In the genomic region with DNA sequence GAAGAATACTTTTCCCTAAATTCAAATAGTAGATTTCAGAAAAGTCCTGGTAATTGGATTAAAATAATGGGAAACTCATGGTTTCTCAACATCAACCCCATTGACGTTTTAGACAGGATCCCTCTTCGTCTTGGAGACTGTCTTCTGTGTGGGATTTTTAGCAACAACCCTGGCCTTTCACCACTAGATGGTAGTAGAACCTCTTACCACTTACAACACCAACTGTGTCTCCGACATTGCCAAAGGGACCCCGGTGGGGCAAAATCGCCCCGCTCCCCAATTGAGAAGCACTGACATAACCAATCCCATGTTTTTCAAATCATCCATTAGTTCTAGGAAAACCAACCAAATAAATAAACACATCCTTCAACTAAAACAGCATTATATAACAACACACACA, we compare ENCODE assay signal across 8 cellular contexts. TPM values are rescaled to one million over a fixed set of nuclear protein-coding genes. Genes with fewer than 3 reads are reported as not detected.
DNase-seq lines count a peak whose midpoint lies in the region.

No MANE protein-coding gene starts in this region.

- no peak overlapping the region for H3K9ac ChIP-seq in adipocyte (ENCODE audit: low read length)

- no peaks in the 10 kb centered on the region for H3K9me3 Mint-ChIP-seq in activated CD4-positive, alpha-beta T cell treated with anti-CD3 and anti-CD28 coated beads, Interleukin-2, amount 10 ng/mL, durations not matched to agents 24 days and 14 days
- no peaks in the 10 kb centered on the region for H3K9me3 Mint-ChIP-seq in activated CD4-positive, alpha-beta T cell treated with anti-CD3 and anti-CD28 coated beads, Interleukin-2, amount 10 ng/mL, durations not matched to agents 7 days and 5 days
- no peaks in the 10 kb centered on the region for H3K9me3 Mint-ChIP-seq in activated CD4-positive, alpha-beta memory T cell treated with anti-CD3 and anti-CD28 coated beads for 36 hours

- no peaks in the 10 kb centered on the region for H3K36me3 ChIP-seq in adipocyte (ENCODE audit: control insufficient read depth, insufficient read depth, low read length, severe bottlenecking)

- peak; percentile 52 for DNase-seq in activated CD4-positive, alpha-beta T cell treated with anti-CD3 and anti-CD28 coated beads, Interleukin-2, amount 10 ng/mL, durations not matched to agents 24 days and 14 days
- DNase-seq in activated CD4-positive, alpha-beta T cell treated with anti-CD3 and anti-CD28 coated beads, Interleukin-2, amount 10 ng/mL, durations not matched to agents 7 days and 5 days = no peak
- DNase-seq in HT-29 (ENCODE audit: low spot score) = peak; percentile 9
- DNase-seq in adipocyte (ENCODE audit: low read depth) = peak; percentile 46
- peak; percentile 26 for DNase-seq in kidney glomerular epithelial cell (lab: John Stamatoyannopoulos, UW)
- DNase-seq in COLO668 (lab: John Stamatoyannopoulos, UW; ENCODE audit: unreplicated experiment) = no peak
- no peak for DNase-seq in 8988T
- DNase-seq in activated CD4-positive, alpha-beta memory T cell treated with anti-CD3 and anti-CD28 coated beads for 36 hours = no peak

- H3K27me3 Mint-ChIP-seq in activated CD4-positive, alpha-beta T cell treated with anti-CD3 and anti-CD28 coated beads, Interleukin-2, amount 10 ng/mL, durations not matched to agents 24 days and 14 days = peaks cover 6% of the 10 kb centered on the region
- H3K27me3 Mint-ChIP-seq in activated CD4-positive, alpha-beta T cell treated with anti-CD3 and anti-CD28 coated beads, Interleukin-2, amount 10 ng/mL, durations not matched to agents 7 days and 5 days = peaks cover 6% of the 10 kb centered on the region
- peaks cover 1% of the 10 kb centered on the region for H3K27me3 Mint-ChIP-seq in activated CD4-positive, alpha-beta memory T cell treated with anti-CD3 and anti-CD28 coated beads for 36 hours

- CTCF ChIA-PET in activated CD4-positive, alpha-beta T cell treated with anti-CD3 and anti-CD28 coated beads, Interleukin-2, amount 10 ng/mL, durations not matched to agents 7 days and 5 days (lab: Charles Lee) = no interaction called here
- CTCF ChIA-PET in activated CD4-positive, alpha-beta memory T cell treated with anti-CD3 and anti-CD28 coated beads for 36 hours (lab: Charles Lee) = no interaction called here

- H3K27me3 ChIP-seq in adipocyte (replicated peaks; ENCODE audit: control insufficient read depth, insufficient read depth, low read length) = peaks cover 6% of the 10 kb centered on the region

- peaks cover 1% of the 10 kb centered on the region for H3K4me1 Mint-ChIP-seq in activated CD4-positive, alpha-beta T cell treated with anti-CD3 and anti-CD28 coated beads, Interleukin-2, amount 10 ng/mL, durations not matched to agents 24 days and 14 days
- no peaks in the 10 kb centered on the region for H3K4me1 Mint-ChIP-seq in activated CD4-positive, alpha-beta T cell treated with anti-CD3 and anti-CD28 coated beads, Interleukin-2, amount 10 ng/mL, durations not matched to agents 7 days and 5 days
- no peaks in the 10 kb centered on the region for H3K4me1 Mint-ChIP-seq in activated CD4-positive, alpha-beta memory T cell treated with anti-CD3 and anti-CD28 coated beads for 36 hours (ENCODE audit: low read depth)

- POLR2A ChIA-PET in activated CD4-positive, alpha-beta T cell treated with anti-CD3 and anti-CD28 coated beads, Interleukin-2, amount 10 ng/mL, durations not matched to agents 7 days and 5 days (lab: Charles Lee) = no interaction called here
- POLR2A ChIA-PET in activated CD4-positive, alpha-beta memory T cell treated with anti-CD3 and anti-CD28 coated beads for 36 hours (lab: Charles Lee) = no interaction called here

- no peaks in the 10 kb centered on the region for H3K9me3 ChIP-seq in adipocyte (ENCODE audit: control insufficient read depth, low read length)

- intact Hi-C loops in activated CD4-positive, alpha-beta T cell treated with anti-CD3 and anti-CD28 coated beads, Interleukin-2, amount 10 ng/mL, durations not matched to agents 24 days and 14 days (cut with micrococcal nuclease) = no loop called here
- intact Hi-C loops in activated CD4-positive, alpha-beta memory T cell treated with anti-CD3 and anti-CD28 coated beads for 36 hours (cut with micrococcal nuclease) = loop anchor here (2.0 to 10.0 kb wide), 2 partner anchors 66 to 1366 kb away; no protein-coding TSS in a partner anchor

- no peaks in the 10 kb centered on the region for H3K4me1 ChIP-seq in adipocyte (ENCODE audit: control insufficient read depth, insufficient read depth, low read length)

- no peak overlapping the region for H3K4me3 Mint-ChIP-seq in activated CD4-positive, alpha-beta T cell treated with anti-CD3 and anti-CD28 coated beads, Interleukin-2, amount 10 ng/mL, durations not matched to agents 24 days and 14 days
- H3K4me3 Mint-ChIP-seq in activated CD4-positive, alpha-beta T cell treated with anti-CD3 and anti-CD28 coated beads, Interleukin-2, amount 10 ng/mL, durations not matched to agents 7 days and 5 days = no peak overlapping the region
- no peak overlapping the region for H3K4me3 Mint-ChIP-seq in activated CD4-positive, alpha-beta memory T cell treated with anti-CD3 and anti-CD28 coated beads for 36 hours

- H3K27ac Mint-ChIP-seq in activated CD4-positive, alpha-beta T cell treated with anti-CD3 and anti-CD28 coated beads, Interleukin-2, amount 10 ng/mL, durations not matched to agents 24 days and 14 days = no peak overlapping the region
- H3K27ac Mint-ChIP-seq in activated CD4-positive, alpha-beta T cell treated with anti-CD3 and anti-CD28 coated beads, Interleukin-2, amount 10 ng/mL, durations not matched to agents 7 days and 5 days = no peak overlapping the region
- H3K27ac Mint-ChIP-seq in activated CD4-positive, alpha-beta memory T cell treated with anti-CD3 and anti-CD28 coated beads for 36 hours = no peak overlapping the region

- H3K36me3 Mint-ChIP-seq in activated CD4-positive, alpha-beta T cell treated with anti-CD3 and anti-CD28 coated beads, Interleukin-2, amount 10 ng/mL, durations not matched to agents 24 days and 14 days (ENCODE audit: low read depth) = no peaks in the 10 kb centered on the region
- no peaks in the 10 kb centered on the region for H3K36me3 Mint-ChIP-seq in activated CD4-positive, alpha-beta T cell treated with anti-CD3 and anti-CD28 coated beads, Interleukin-2, amount 10 ng/mL, durations not matched to agents 7 days and 5 days (ENCODE audit: low read depth)
- no peaks in the 10 kb centered on the region for H3K36me3 Mint-ChIP-seq in activated CD4-positive, alpha-beta memory T cell treated with anti-CD3 and anti-CD28 coated beads for 36 hours

- no peak overlapping the region for H3K4me3 ChIP-seq in adipocyte (ENCODE audit: low read length)

RNA-seq across cellular contexts. Expression of a gene that starts 16.9 kb away (rescaled TPM):
- total RNA-seq in activated CD4-positive, alpha-beta T cell treated with anti-CD3 and anti-CD28 coated beads, Interleukin-2, amount 10 ng/mL, durations not matched to agents 24 days and 14 days = not detected in 2 replicates
- total RNA-seq in activated CD4-positive, alpha-beta T cell treated with anti-CD3 and anti-CD28 coated beads, Interleukin-2, amount 10 ng/mL, durations not matched to agents 7 days and 5 days = under 1 TPM in 1 of 2 experiments, not detected in 1; 0.02 TPM
- total RNA-seq in HT-29 (2014; rRNA removed; shearing (Covaris generic)) = not detected in 2 replicates
- not detected for total RNA-seq in activated CD4-positive, alpha-beta memory T cell treated with anti-CD3 and anti-CD28 coated beads for 36 hours

RNA-seq across cellular contexts. Expression of a gene that starts 52.3 kb away (rescaled TPM):
- total RNA-seq in activated CD4-positive, alpha-beta T cell treated with anti-CD3 and anti-CD28 coated beads, Interleukin-2, amount 10 ng/mL, durations not matched to agents 24 days and 14 days = not detected in 2 replicates
- not detected for total RNA-seq in activated CD4-positive, alpha-beta T cell treated with anti-CD3 and anti-CD28 coated beads, Interleukin-2, amount 10 ng/mL, durations not matched to agents 7 days and 5 days
- not detected in 2 replicates for total RNA-seq in HT-29 (2014; rRNA removed; shearing (Covaris generic))
- total RNA-seq in activated CD4-positive, alpha-beta memory T cell treated with anti-CD3 and anti-CD28 coated beads for 36 hours = not detected

Comparison
In these comparisons a context has a peak if more than half of its experiments do, and no peak if none do; other contexts are left out.
1. DNase-seq: peak in activated CD4-positive, alpha-beta T cell treated with anti-CD3 and anti-CD28 coated beads, Interleukin-2, amount 10 ng/mL, durations not matched to agents 24 days and 14 days (single experiment), HT-29 (single experiment), adipocyte (single experiment) and kidney glomerular epithelial cell (single experiment); none in activated CD4-positive, alpha-beta T cell treated with anti-CD3 and anti-CD28 coated beads, Interleukin-2, amount 10 ng/mL, durations not matched to agents 7 days and 5 days (single experiment), COLO668 (single experiment), 8988T (single experiment) and activated CD4-positive, alpha-beta memory T cell treated with anti-CD3 and anti-CD28 coated beads for 36 hours (single experiment).